Comparison of ENCODE assay signal across 8 cellular contexts in the genomic region with DNA sequence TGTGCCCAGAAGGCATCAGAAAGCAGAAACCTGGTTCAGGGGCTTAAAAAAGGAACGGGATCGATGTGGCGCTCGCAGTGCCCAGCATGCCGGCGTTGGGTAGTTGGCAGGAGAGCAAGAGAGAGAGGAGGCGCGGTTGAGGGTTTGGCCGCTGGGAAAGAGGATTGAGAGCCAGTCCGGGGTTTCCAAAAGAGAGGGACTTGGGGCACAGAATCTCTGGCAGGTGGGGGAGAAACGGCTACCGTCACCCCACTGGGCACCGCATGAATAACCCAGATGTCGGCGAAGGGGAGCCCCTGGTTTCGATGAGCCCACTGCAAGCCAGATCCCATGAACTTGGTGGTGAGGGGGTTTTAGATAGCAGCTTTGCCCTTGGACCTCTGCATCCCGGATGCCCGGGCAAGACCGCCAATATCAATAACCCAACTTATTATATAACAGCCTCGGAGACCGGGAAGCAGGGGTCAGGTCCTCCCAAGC.
DNase-seq lines count a peak whose midpoint lies in the region; ATAC-seq, FAIRE-seq and TF ChIP-seq lines count a peak whose summit lies in the region.

No MANE protein-coding gene starts in this region.

- peak overlapping the region; percentile 35 to 88 (median 83); a peak in 21 of 22 replicates for H3K9ac ChIP-seq in BLaER1 treated with 17β-estradiol and CSF1 and Interleukin-3, amounts not matched to agents 10 nM and 100 nM
- H3K9ac ChIP-seq in astrocyte (ENCODE audit: low read length) (peak overlapping the region; percentile 72), kidney (ENCODE audit: low read length in 2 of 2) (peak overlapping the region in 1 of 2 donors; percentile 73), stomach smooth muscle (ENCODE audit: low read length in 2 of 2) (peak overlapping the region; percentile 47 to 84)

- H3K4me1 ChIP-seq in BLaER1 treated with 17β-estradiol and CSF1 and Interleukin-3, amounts not matched to agents 10 nM and 100 nM: peaks cover 39 to 61% (median 58%) of the 10 kb centered on the region in 10 experiments
- peaks cover 20% of the 10 kb centered on the region for H3K4me1 ChIP-seq in astrocyte (ENCODE audit: insufficient read depth, low read length)
- peaks cover 10 to 12% of the 10 kb centered on the region in 2 donors for H3K4me1 ChIP-seq in kidney (ENCODE audit: control insufficient read depth in 1 of 2, insufficient read depth in 1 of 2, low read depth in 1 of 2, low read length in 2 of 2)
- peaks cover 39% of the 10 kb centered on the region for H3K4me1 ChIP-seq in stomach smooth muscle (ENCODE audit: control insufficient read depth, insufficient read depth, low read length)

- intact Hi-C loops in kidney (cut with DNase I): loop anchor here (5.0 kb wide), 1 partner anchor 80 kb away; a partner anchor contains a TSS

- no peaks in the 10 kb centered on the region for H3K36me3 Mint-ChIP-seq in astrocyte (ENCODE audit: low read depth, unreplicated experiment)

- TF ChIP-seq CTCF in HL-60 (IDR thresholded peaks at IDR 0.05; ENCODE audit: insufficient read depth, low read length): no peak
- no peak for TF ChIP-seq CTCF in astrocyte (IDR thresholded peaks at IDR 0.05; ENCODE audit: insufficient read depth, low read depth, low read length)
- no peak for TF ChIP-seq CTCF in kidney (IDR thresholded peaks at IDR 0.05; ENCODE audit: borderline replicate concordance, extremely low read depth, insufficient read depth)

- H3K27ac ChIP-seq in BLaER1 treated with 17β-estradiol and CSF1 and Interleukin-3, amounts not matched to agents 10 nM and 100 nM: peak overlapping the region; percentile 15 to 92 (median 83); a peak in 17 of 22 replicates
- H3K27ac ChIP-seq in HL-60 (replicated peaks) (peak overlapping the region; percentile 79), astrocyte (ENCODE audit: low read depth, low read length) (no peak overlapping the region), kidney (ENCODE audit: low read depth in 2 of 2, low read length in 2 of 2) (peak overlapping the region; percentile 66 to 94), stomach smooth muscle (ENCODE audit: low read length) (peak overlapping the region; percentile 93)

- no peaks in the 10 kb centered on the region for H3K36me3 ChIP-seq in BLaER1 treated with 17β-estradiol and CSF1 and Interleukin-3, amounts not matched to agents 10 nM and 100 nM
- no peaks in the 10 kb centered on the region for H3K36me3 ChIP-seq in astrocyte (ENCODE audit: insufficient read depth, low read length)
- H3K36me3 ChIP-seq in kidney (ENCODE audit: control insufficient read depth in 1 of 2, insufficient read depth in 2 of 2, low read length in 2 of 2): no peaks in the 10 kb centered on the region
- H3K36me3 ChIP-seq in stomach smooth muscle (ENCODE audit: control insufficient read depth in 2 of 2, insufficient read depth in 2 of 2, low read length in 2 of 2): no peaks in the 10 kb centered on the region

- H3K27me3 Mint-ChIP-seq in astrocyte (ENCODE audit: low read depth, unreplicated experiment): peaks cover 19% of the 10 kb centered on the region

- peak overlapping the region; percentile 79 for H3K27ac Mint-ChIP-seq in astrocyte (ENCODE audit: unreplicated experiment)

- H2AFZ ChIP-seq in astrocyte (ENCODE audit: low read depth, low read length): peak overlapping the region; percentile 78

- peak overlapping the region; percentile 66 to 77 (median 70); a peak in 17 of 20 replicates for H3K4me3 ChIP-seq in BLaER1 treated with 17β-estradiol and CSF1 and Interleukin-3, amounts not matched to agents 10 nM and 100 nM
- H3K4me3 ChIP-seq in HL-60 (replicated peaks; ENCODE audit: insufficient read depth, low read length) (no peak overlapping the region; the same call in 1 of the 2 replicates), astrocyte (ENCODE audit: insufficient read depth, low read depth, low read length) (peak overlapping the region; percentile 53), kidney (ENCODE audit: low read length in 2 of 2) (peak overlapping the region; percentile 30 to 62), stomach smooth muscle (ENCODE audit: low read length in 2 of 2) (peak overlapping the region; percentile 36 to 80)

- H3K4me1 Mint-ChIP-seq in astrocyte (ENCODE audit: low read depth, unreplicated experiment): peaks cover 20% of the 10 kb centered on the region

- DNase-seq in HL-60 (ENCODE audit: low read depth in 1 of 2, low spot score in 1 of 2): no peak
- no peak for DNase-seq in astrocyte (ENCODE audit: low read depth)
- no peak for DNase-seq in kidney
- no peak for DNase-seq in HuH-7 (ENCODE audit: low spot score)

- no peaks in the 10 kb centered on the region for H3K79me2 ChIP-seq in astrocyte (ENCODE audit: insufficient read depth, low read length)

- no peaks in the 10 kb centered on the region for H3K9me3 ChIP-seq in BLaER1 treated with 17β-estradiol and CSF1 and Interleukin-3, amounts not matched to agents 10 nM and 100 nM (replicated peaks in 1 of 11)
- H3K9me3 ChIP-seq in astrocyte (ENCODE audit: insufficient read depth, low read depth, low read length): no peaks in the 10 kb centered on the region
- H3K9me3 ChIP-seq in kidney (ENCODE audit: control insufficient read depth in 1 of 2, low read length in 2 of 2): no peaks in the 10 kb centered on the region
- no peaks in the 10 kb centered on the region for H3K9me3 ChIP-seq in stomach smooth muscle (ENCODE audit: control insufficient read depth in 2 of 2, low read length in 2 of 2)

- FAIRE-seq in astrocyte (lab: Jason Lieb, UNC) (no peak), kidney (lab: Jason Lieb, UNC) (no peak)

- H3K4me2 ChIP-seq in BLaER1 treated with 17β-estradiol and CSF1 and Interleukin-3, amounts not matched to agents 10 nM and 100 nM: peak overlapping the region; percentile 81 to 99 (median 97)
- H3K4me2 ChIP-seq in astrocyte (ENCODE audit: low read length): peak overlapping the region; percentile 99

- ATAC-seq in GM18907 (IDR thresholded peaks at IDR 0.05; ENCODE audit: unreplicated experiment) (no peak), esophagus mucosa (no peak)

- H3K27me3 ChIP-seq in BLaER1 treated with 17β-estradiol and CSF1 and Interleukin-3, amounts not matched to agents 10 nM and 100 nM: no peaks in the 10 kb centered on the region
- H3K27me3 ChIP-seq in HL-60 (ENCODE audit: insufficient read depth, poor library complexity, severe bottlenecking) (no peaks in the 10 kb centered on the region), astrocyte (ENCODE audit: insufficient read depth, low read length) (peaks cover 3% of the 10 kb centered on the region), stomach smooth muscle (ENCODE audit: control insufficient read depth in 1 of 2, insufficient read depth in 2 of 2, low read length in 2 of 2) (no peaks in the 10 kb centered on the region)

- no peaks in the 10 kb centered on the region for H3K9me3 Mint-ChIP-seq in astrocyte (ENCODE audit: unreplicated experiment)

- peak overlapping the region; percentile 74 for H3K4me3 Mint-ChIP-seq in astrocyte (ENCODE audit: unreplicated experiment)

- H4K20me1 ChIP-seq in BLaER1 treated with 17β-estradiol and CSF1 and Interleukin-3, amounts not matched to agents 10 nM and 100 nM: no peaks in the 10 kb centered on the region
- H4K20me1 ChIP-seq in astrocyte (ENCODE audit: insufficient read depth, low read length): no peaks in the 10 kb centered on the region
